ENCODE assay signal across 24 cellular contexts in genomic region chr6:142811923-142812322, GRCh38.
A peak's percentile ranks its signal among the peaks of the same experiment; 100 is the strongest.
DNase-seq lines count a peak whose midpoint lies in the region; ATAC-seq and TF ChIP-seq lines count a peak whose summit lies in the region.
"Had no signal": no experiment of that assay in that cellular context is flagged by ENCODE, and none has a peak within 500 bp of the region (broad histone marks: within the 10 kb centered on the region; RNA-seq: fewer than 3 reads in every experiment).

No MANE protein-coding gene starts in this region.

- peak overlapping the region; percentile 39 for H3K4me3 Mint-ChIP-seq in activated CD4-positive, alpha-beta T cell treated with anti-CD3 and anti-CD28 coated beads for 36 hours
- no peak overlapping the region for H3K4me3 Mint-ChIP-seq in CD8-positive, alpha-beta T cell
- H3K4me3 Mint-ChIP-seq in activated B cell treated with CpG ODN at 0.5 μM for 24 hours = no peak overlapping the region
- no peak overlapping the region for H3K4me3 Mint-ChIP-seq in endothelial cell (ENCODE audit: unreplicated experiment)
- H3K4me3 Mint-ChIP-seq: dendritic cell treated with granulocyte-macrophage colony-stimulating factor and Interleukin-4, amounts not matched to agents 40 ng/mL and 50 ng/mL, for 4 days had no signal

- no peak overlapping the region for H4K8ac ChIP-seq in mesendoderm (ENCODE audit: low read depth, low read length)

- H3K9me3 Mint-ChIP-seq in activated CD4-positive, alpha-beta T cell treated with anti-CD3 and anti-CD28 coated beads for 36 hours (ENCODE audit: low read depth) = peaks cover 9% of the 10 kb centered on the region
- H3K9me3 Mint-ChIP-seq in CD8-positive, alpha-beta T cell = no peaks in the 10 kb centered on the region
- H3K9me3 Mint-ChIP-seq in activated B cell treated with CpG ODN at 0.5 μM for 24 hours (no peaks in the 10 kb centered on the region), endothelial cell (ENCODE audit: unreplicated experiment) (no peaks in the 10 kb centered on the region)
- H3K9me3 Mint-ChIP-seq: dendritic cell treated with granulocyte-macrophage colony-stimulating factor and Interleukin-4, amounts not matched to agents 40 ng/mL and 50 ng/mL, for 4 days had no signal

- no peaks in the 10 kb centered on the region for H3K36me3 ChIP-seq in CD8-positive, alpha-beta T cell (ENCODE audit: insufficient read depth, low read length)
- H3K36me3 ChIP-seq in mesendoderm (ENCODE audit: control insufficient read depth, insufficient read depth, low read length) (no peaks in the 10 kb centered on the region), aorta (ENCODE audit: control insufficient read depth in 1 of 2, insufficient read depth in 2 of 2, low read length in 1 of 2) (no peaks in the 10 kb centered on the region)
- H3K36me3 ChIP-seq: right lobe of liver, SJCRH30, upper lobe of right lung had no signal

- no peak overlapping the region for H2AK5ac ChIP-seq in mesendoderm (ENCODE audit: low read length)

- H3K27ac Mint-ChIP-seq in activated CD4-positive, alpha-beta T cell treated with anti-CD3 and anti-CD28 coated beads for 36 hours = peak overlapping the region; percentile 78
- H3K27ac Mint-ChIP-seq in CD8-positive, alpha-beta T cell = peak overlapping the region; percentile 12
- peak overlapping the region; percentile 1 for H3K27ac Mint-ChIP-seq in activated B cell treated with CpG ODN at 0.5 μM for 24 hours
- no peak overlapping the region for H3K27ac Mint-ChIP-seq in endothelial cell (ENCODE audit: unreplicated experiment)
- H3K27ac Mint-ChIP-seq: dendritic cell treated with granulocyte-macrophage colony-stimulating factor and Interleukin-4, amounts not matched to agents 40 ng/mL and 50 ng/mL, for 4 days had no signal

- TF ChIP-seq CTCF in CD8-positive, alpha-beta T cell (IDR thresholded peaks at IDR 0.05) = no peak
- TF ChIP-seq CTCF in activated B cell treated with CpG ODN at 0.5 μM for 24 hours (IDR thresholded peaks at IDR 0.05) (no peak), endothelial cell (IDR thresholded peaks at IDR 0.05; ENCODE audit: unreplicated experiment) (no peak)

- no peak overlapping the region for H3K27ac ChIP-seq in CD8-positive, alpha-beta T cell (ENCODE audit: low read depth, low read length)
- H3K27ac ChIP-seq in mesendoderm (ENCODE audit: low read depth, low read length) (no peak overlapping the region), aorta (ENCODE audit: low read depth in 1 of 2, low read length in 2 of 2) (no peak overlapping the region)
- H3K27ac ChIP-seq: right lobe of liver, SJCRH30, upper lobe of right lung had no signal

- peaks cover 95% of the 10 kb centered on the region for H3K4me1 Mint-ChIP-seq in activated CD4-positive, alpha-beta T cell treated with anti-CD3 and anti-CD28 coated beads for 36 hours
- peaks cover 81% of the 10 kb centered on the region for H3K4me1 Mint-ChIP-seq in CD8-positive, alpha-beta T cell (ENCODE audit: low read depth)
- H3K4me1 Mint-ChIP-seq in activated B cell treated with CpG ODN at 0.5 μM for 24 hours (peaks cover 48% of the 10 kb centered on the region), endothelial cell (ENCODE audit: unreplicated experiment) (peaks cover 15% of the 10 kb centered on the region)

- no peak overlapping the region for H2BK5ac ChIP-seq in mesendoderm (ENCODE audit: low read length)

- H3K4me1 ChIP-seq in CD8-positive, alpha-beta T cell (ENCODE audit: insufficient read depth, low read length) = peaks cover 25% of the 10 kb centered on the region
- H3K4me1 ChIP-seq in mesendoderm (ENCODE audit: control insufficient read depth, low read depth, low read length) = peaks cover 2% of the 10 kb centered on the region
- H3K4me1 ChIP-seq in aorta (ENCODE audit: control insufficient read depth in 1 of 2, insufficient read depth in 2 of 2, low read length in 2 of 2) = no peaks in the 10 kb centered on the region
- H3K4me1 ChIP-seq: SJCRH30 had no signal

- H3K4me2 ChIP-seq in mesendoderm (ENCODE audit: low read length) = no peak overlapping the region

- POLR2A ChIA-PET in activated CD4-positive, alpha-beta T cell treated with anti-CD3 and anti-CD28 coated beads for 36 hours (lab: Charles Lee) = interaction anchor here (1.3 kb wide), 1 partner anchor 10 kb away, joined by 5 read pairs; no protein-coding TSS in a partner anchor
- POLR2A ChIA-PET in CD8-positive, alpha-beta T cell (lab: Charles Lee) = interaction anchor here (0.9 to 2.1 kb wide), 2 partner anchors 17 to 24 kb away, joined by 3 to 10 read pairs; no protein-coding TSS in a partner anchor
- POLR2A ChIA-PET in activated B cell treated with CpG ODN at 0.5 μM for 24 hours (lab: Charles Lee) = no interaction called here

- no peak overlapping the region for H2BK120ac ChIP-seq in mesendoderm (ENCODE audit: low read depth, low read length)

- H3K4ac ChIP-seq in mesendoderm (ENCODE audit: low read depth, low read length) = no peak overlapping the region

- no peaks in the 10 kb centered on the region for H3K27me3 ChIP-seq in CD8-positive, alpha-beta T cell (ENCODE audit: insufficient read depth, low read length)
- H3K27me3 ChIP-seq in mesendoderm (ENCODE audit: insufficient read depth, low read length, poor library complexity) = no peaks in the 10 kb centered on the region
- H3K27me3 ChIP-seq in aorta (ENCODE audit: control insufficient read depth in 1 of 2, insufficient read depth in 2 of 2, low read length in 1 of 2) = no peaks in the 10 kb centered on the region
- H3K27me3 ChIP-seq: right lobe of liver, SJCRH30, upper lobe of right lung had no signal

- H4K5ac ChIP-seq in mesendoderm (ENCODE audit: low read length) = no peak overlapping the region

- peaks cover 4% of the 10 kb centered on the region for H3K79me1 ChIP-seq in mesendoderm (ENCODE audit: low read length)

- no peaks in the 10 kb centered on the region for H3K27me3 Mint-ChIP-seq in activated CD4-positive, alpha-beta T cell treated with anti-CD3 and anti-CD28 coated beads for 36 hours
- H3K27me3 Mint-ChIP-seq in CD8-positive, alpha-beta T cell (ENCODE audit: low read depth) = no peaks in the 10 kb centered on the region
- H3K27me3 Mint-ChIP-seq in activated B cell treated with CpG ODN at 0.5 μM for 24 hours (no peaks in the 10 kb centered on the region), endothelial cell (ENCODE audit: unreplicated experiment) (peaks cover 2% of the 10 kb centered on the region)
- H3K27me3 Mint-ChIP-seq: dendritic cell treated with granulocyte-macrophage colony-stimulating factor and Interleukin-4, amounts not matched to agents 40 ng/mL and 50 ng/mL, for 4 days had no signal

- intact Hi-C loops in activated CD4-positive, alpha-beta T cell treated with anti-CD3 and anti-CD28 coated beads for 36 hours (cut with DNase I, micrococcal nuclease) = loop anchor here (1.0 kb wide), 2 partner anchors 7 to 10 kb away; no protein-coding TSS in a partner anchor
- intact Hi-C loops in CD8-positive, alpha-beta T cell (cut with DNase I, micrococcal nuclease) = loop anchor here in 1 of 2 experiments (5.0 kb wide), 1 partner anchor 40 kb away; no protein-coding TSS in a partner anchor
- intact Hi-C loops in activated B cell treated with CpG ODN at 0.5 μM for 24 hours (cut with micrococcal nuclease) = no loop called here
- intact Hi-C loops in aorta (cut with DNase I) = no loop called here

- peaks cover 62% of the 10 kb centered on the region for H3K36me3 Mint-ChIP-seq in activated CD4-positive, alpha-beta T cell treated with anti-CD3 and anti-CD28 coated beads for 36 hours (ENCODE audit: low read depth)
- peaks cover 63% of the 10 kb centered on the region for H3K36me3 Mint-ChIP-seq in CD8-positive, alpha-beta T cell
- H3K36me3 Mint-ChIP-seq in activated B cell treated with CpG ODN at 0.5 μM for 24 hours (ENCODE audit: low read depth) (peaks cover 57% of the 10 kb centered on the region), endothelial cell (ENCODE audit: low read depth, unreplicated experiment) (no peaks in the 10 kb centered on the region)

- H3K9me3 ChIP-seq in CD8-positive, alpha-beta T cell (ENCODE audit: low read length) = no peaks in the 10 kb centered on the region
- no peaks in the 10 kb centered on the region for H3K9me3 ChIP-seq in aorta (ENCODE audit: control insufficient read depth, low read length)
- H3K9me3 ChIP-seq: right lobe of liver, SJCRH30, upper lobe of right lung had no signal

- CTCF ChIA-PET in activated CD4-positive, alpha-beta T cell treated with anti-CD3 and anti-CD28 coated beads for 36 hours (lab: Charles Lee) = interaction anchor here (0.7 to 1.8 kb wide), 3 partner anchors 8 to 24 kb away, joined by 3 to 8 read pairs (median 3); no protein-coding TSS in a partner anchor
- CTCF ChIA-PET in CD8-positive, alpha-beta T cell (lab: Charles Lee) = no interaction called here
- CTCF ChIA-PET in activated B cell treated with CpG ODN at 0.5 μM for 24 hours (lab: Charles Lee) = no interaction called here

- no peak for ATAC-seq in activated CD4-positive, alpha-beta T cell treated with anti-CD3 and anti-CD28 coated beads for 36 hours
- ATAC-seq in CD8-positive, alpha-beta T cell = no peak
- no peak for ATAC-seq in activated B cell treated with CpG ODN at 0.5 μM for 24 hours (ENCODE audit: low read depth)
- no peak for ATAC-seq in aorta (ENCODE audit: low FRiP score)
- ATAC-seq: left ventricle myocardium superior, right lobe of liver, upper lobe of right lung had no signal

- no peak overlapping the region for H3K18ac ChIP-seq in mesendoderm (ENCODE audit: low read length)

- H3K79me2 ChIP-seq in mesendoderm (ENCODE audit: control insufficient read depth, insufficient read depth, low read length) = no peaks in the 10 kb centered on the region

- H3K4me3 ChIP-seq in CD8-positive, alpha-beta T cell (ENCODE audit: low read depth, low read length) = no peak overlapping the region
- H3K4me3 ChIP-seq in mesendoderm (ENCODE audit: low read length) = no peak overlapping the region
- no peak overlapping the region for H3K4me3 ChIP-seq in aorta (ENCODE audit: low read length in 2 of 2)
- H3K4me3 ChIP-seq: right lobe of liver, SJCRH30, upper lobe of right lung had no signal

- no peak overlapping the region for H3K56ac ChIP-seq in mesendoderm (ENCODE audit: low read length)

- H3K9ac ChIP-seq in mesendoderm (ENCODE audit: low read length) = no peak overlapping the region

- no peak for DNase-seq in activated CD4-positive, alpha-beta T cell treated with anti-CD3 and anti-CD28 coated beads for 36 hours
- DNase-seq in activated CD4-positive, alpha-beta T cell treated with anti-CD3 and anti-CD28 coated beads for 48 hours = no peak
- DNase-seq in CD8-positive, alpha-beta T cell = no peak
- DNase-seq in activated B cell treated with CpG ODN at 0.5 μM for 24 hours = no peak
- no peak for DNase-seq in mesendoderm
- no peak for DNase-seq in aorta
- DNase-seq in DMS79 (lab: John Stamatoyannopoulos, UW) = no peak
- no peak for DNase-seq in endothelial cell (ENCODE audit: low spot score)
- DNase-seq: 8988T; activated CD4-positive, alpha-beta T cell treated with anti-CD3 and anti-CD28 coated beads for 1 hour; activated CD8-positive, alpha-beta memory T cell treated with anti-CD3 and anti-CD28 coated beads, Interleukin-2, amount 50 U/mL, for 4 hours; activated gamma-delta T cell; central memory CD4-positive, alpha-beta T cell; GF-D8; GOT3; islet precursor cell; KBM-7; left ventricle myocardium superior; NCI-H510A treated with DMSO at 0.1 percent for 48 hours; posterior cingulate gyrus; right lobe of liver; SJCRH30; upper lobe of right lung had no signal

- peak overlapping the region; percentile 48 for H3K23ac ChIP-seq in mesendoderm (ENCODE audit: low read length)

- H2BK15ac ChIP-seq in mesendoderm (replicated peaks; ENCODE audit: low read depth) = no peak overlapping the region

- WGBS in mesendoderm (ENCODE audit: extremely low coverage, insufficient coverage, low lambda C conversion rate) = no CpG with 5 or more reads among the region's 6 CpGs
- 96 to 97% methylated on average over 6 of the region's 6 CpGs for WGBS in aorta, 2 donors

Comparison
In these comparisons a context has a peak if more than half of its experiments do, and no peak if none do; other contexts are left out.
1. intact Hi-C loops: an anchor here in activated CD4-positive, alpha-beta T cell treated with anti-CD3 and anti-CD28 coated beads for 36 hours (1.0 kb wide); none called in activated B cell treated with CpG ODN at 0.5 μM for 24 hours and aorta.